Comparison of ENCODE assay signal across 19 cellular contexts in genomic region chr10:13972609-13973008, GRCh38.
"Had no signal": no experiment of that assay in that cellular context is flagged by ENCODE, and none has a peak within 500 bp of the region (broad histone marks: within the 10 kb centered on the region; RNA-seq: fewer than 3 reads in every experiment).

No MANE protein-coding gene starts in this region.

- H3K9me3 Mint-ChIP-seq: activated naive CD4-positive, alpha-beta T cell treated with anti-CD3 and anti-CD28 coated beads, Interleukin-2, amount 50 U/mL, for 24 hours; activated T-cell treated with anti-CD3 and anti-CD28 coated beads, Interleukin-2, amount 50 U/mL, for 4 hours had no signal

- H3K27ac ChIP-seq: epithelial cell of prostate, lower lobe of right lung had no signal

- H3K4me1 ChIP-seq: breast epithelium, lower lobe of right lung, spleen had no signal

- DNase-seq: activated CD4-positive, alpha-beta T cell treated with anti-CD3 and anti-CD28 coated beads, Interleukin-2, amount 50 U/mL, for 1 hour; activated CD8-positive, alpha-beta memory T cell treated with anti-CD3 and anti-CD28 coated beads, Interleukin-2, amount 50 U/mL, for 4 hours; activated effector memory CD4-positive, alpha-beta T cell treated with Interleukin-2 at 50 U/mL for 16 hours; activated T-cell treated with anti-CD3 and anti-CD28 coated beads, Interleukin-2, amount 50 U/mL, for 4 hours; foreskin melanocyte; glutamatergic neuron; hippocampal formation; lower lobe of right lung; midbrain; spleen; stimulated activated naive CD4-positive, alpha-beta T cell; T-helper 1 cell; T1000 had no signal

- ATAC-seq: activated CD4-positive, CD25-positive, alpha-beta regulatory T cell treated with anti-CD3 and anti-CD28 coated beads, Interleukin-2, amount 50 U/mL, for 24 hours; activated T-cell treated with anti-CD3 and anti-CD28 coated beads, Interleukin-2, amount 50 U/mL, for 4 hours; lower lobe of right lung; sciatic nerve had no signal

- H3K27me3 Mint-ChIP-seq: activated naive CD4-positive, alpha-beta T cell treated with anti-CD3 and anti-CD28 coated beads, Interleukin-2, amount 50 U/mL, for 24 hours had no signal

- H3K36me3 Mint-ChIP-seq: activated naive CD4-positive, alpha-beta T cell treated with anti-CD3 and anti-CD28 coated beads, Interleukin-2, amount 50 U/mL, for 24 hours had no signal

- H3K4me3 Mint-ChIP-seq: activated naive CD4-positive, alpha-beta T cell treated with anti-CD3 and anti-CD28 coated beads, Interleukin-2, amount 50 U/mL, for 24 hours; activated T-cell treated with anti-CD3 and anti-CD28 coated beads, Interleukin-2, amount 50 U/mL, for 4 hours had no signal

- H3K4me3 ChIP-seq: breast epithelium, lower lobe of right lung, spleen had no signal

- H3K27me3 ChIP-seq: ascending aorta, breast epithelium had no signal

- H3K36me3 ChIP-seq: ascending aorta, breast epithelium, lower lobe of right lung, spleen had no signal

- H3K27ac Mint-ChIP-seq: activated naive CD4-positive, alpha-beta T cell treated with anti-CD3 and anti-CD28 coated beads, Interleukin-2, amount 50 U/mL, for 24 hours had no signal

- H3K9me3 ChIP-seq: ascending aorta, breast epithelium, lower lobe of right lung, spleen had no signal
